In the genomic region with DNA sequence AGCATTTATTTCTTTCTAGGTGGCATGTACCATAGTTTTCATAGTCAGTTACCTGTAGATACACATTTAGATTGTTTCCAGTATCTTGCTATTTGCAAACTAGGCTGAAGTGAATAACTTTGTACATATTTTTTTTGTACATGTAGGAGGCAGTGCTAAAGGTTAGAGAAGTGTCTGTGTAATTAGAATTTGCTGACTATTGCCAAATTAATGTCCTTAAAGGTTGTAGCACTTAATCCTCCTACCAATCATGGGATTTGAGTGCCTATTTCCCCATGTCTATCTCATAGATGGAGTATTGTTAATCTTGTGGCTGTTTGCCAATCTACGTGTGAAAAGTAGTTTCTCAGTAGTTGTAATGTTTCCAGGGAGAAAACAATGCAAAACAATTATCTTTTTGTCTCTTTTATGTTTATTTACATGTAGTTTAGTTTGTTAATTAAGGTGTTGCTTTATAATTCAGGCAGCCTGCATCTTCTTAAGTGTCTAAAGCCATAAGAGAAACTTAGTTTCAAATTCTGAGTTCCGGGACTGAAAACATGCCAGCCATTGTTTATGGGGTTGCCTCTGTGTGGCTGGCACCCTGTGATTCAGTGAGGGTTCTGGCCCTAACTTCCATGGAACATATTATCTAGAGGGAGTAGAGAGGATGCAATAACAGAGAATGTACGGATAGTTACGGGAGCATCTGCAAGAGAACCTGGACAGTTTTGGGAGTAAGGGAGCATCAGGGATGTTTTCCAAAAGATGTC, we compare ENCODE assay signal across 12 cellular contexts.
DNase-seq lines count a peak whose midpoint lies in the region; ATAC-seq and TF ChIP-seq lines count a peak whose summit lies in the region.
"Had no signal": no experiment of that assay in that cellular context is flagged by ENCODE, and none has a peak within 500 bp of the region (broad histone marks: within the 10 kb centered on the region; RNA-seq: fewer than 3 reads in every experiment).

No MANE protein-coding gene starts in this region.

- no peak overlapping the region for H2AFZ ChIP-seq in IMR-90 (replicated peaks; ENCODE audit: low read length, poor library complexity)

- ATAC-seq in IMR-90 (ENCODE audit: low read depth): no peak
- no peak for ATAC-seq in left lung
- no peak for ATAC-seq in GM19455 (IDR thresholded peaks at IDR 0.05; ENCODE audit: unreplicated experiment)
- no peak for ATAC-seq in HG03135 (IDR thresholded peaks at IDR 0.05; ENCODE audit: unreplicated experiment)

- H2AK9ac ChIP-seq in IMR-90 (replicated peaks; ENCODE audit: low read depth, low read length, poor library complexity): no peak overlapping the region

- no peak overlapping the region for H3K4me3 Mint-ChIP-seq in chondrocyte (ENCODE audit: unreplicated experiment)
- H3K4me3 Mint-ChIP-seq: activated naive CD4-positive, alpha-beta T cell treated with anti-CD3 and anti-CD28 coated beads, Interleukin-2, amount 10 ng/mL, durations not matched to agents 7 days and 5 days had no signal

- peaks cover 78% of the 10 kb centered on the region for H3K4me1 Mint-ChIP-seq in chondrocyte (ENCODE audit: low read depth)

- no peak for DNase-seq in IMR-90
- DNase-seq in chondrocyte (ENCODE audit: low spot score): no peak
- no peak for DNase-seq in left lung
- DNase-seq in NCI-H1417 treated with DMSO at 0.1 percent for 48 hours (lab: John Stamatoyannopoulos, UW): no peak
- no peak for DNase-seq in posterior vena cava (ENCODE audit: low spot score)
- DNase-seq: activated CD4-positive, alpha-beta T cell treated with anti-CD3 and anti-CD28 coated beads, Interleukin-2, amount 50 U/mL, for 4 hours; activated naive CD4-positive, alpha-beta T cell treated with anti-CD3 and anti-CD28 coated beads, Interleukin-2, amount 10 ng/mL, durations not matched to agents 7 days and 5 days; MM.1S; NCI-H510A treated with DMSO at 0.1 percent for 48 hours had no signal

- H3K9ac ChIP-seq in IMR-90 (ENCODE audit: low read depth, low read length): no peak overlapping the region
- no peak overlapping the region for H3K9ac ChIP-seq in subcutaneous abdominal adipose tissue (ENCODE audit: low read length in 5 of 5)

- intact Hi-C loops in IMR-90 (cut with micrococcal nuclease) (loop anchor here (2.0 kb wide), 1 partner anchor 71 kb away; no protein-coding TSS in a partner anchor), left lung (cut with DNase I) (no loop called here), posterior vena cava (cut with DNase I) (no loop called here)

- H4K8ac ChIP-seq in IMR-90 (ENCODE audit: low read depth in 2 of 2, low read length in 2 of 2): peak overlapping the region in 1 of 2 experiments; percentile 39; a peak in 1 of 4 replicates

- H3K79me1 ChIP-seq in IMR-90 (ENCODE audit: low read depth in 1 of 2, low read length in 2 of 2): peaks cover 23 to 49% of the 10 kb centered on the region in 2 experiments

- H3K4me2 ChIP-seq in IMR-90 (ENCODE audit: low read depth, low read length): no peak overlapping the region

- no peaks in the 10 kb centered on the region for H3K27me3 Mint-ChIP-seq in chondrocyte (ENCODE audit: low read depth)
- H3K27me3 Mint-ChIP-seq: activated naive CD4-positive, alpha-beta T cell treated with anti-CD3 and anti-CD28 coated beads, Interleukin-2, amount 10 ng/mL, durations not matched to agents 7 days and 5 days had no signal

- peak overlapping the region; percentile 30 for H3K4ac ChIP-seq in IMR-90 (ENCODE audit: low read depth, low read length)

- peak overlapping the region; percentile 69; the same call in 1 of the 2 replicates for H2BK20ac ChIP-seq in IMR-90 (ENCODE audit: low read depth, low read length)

- POLR2A ChIA-PET in IMR-90 (lab: Charles Lee; ENCODE audit: unreplicated experiment): no interaction called here

- no peaks in the 10 kb centered on the region for H3K9me3 Mint-ChIP-seq in chondrocyte (ENCODE audit: low read depth)
- H3K9me3 Mint-ChIP-seq: activated naive CD4-positive, alpha-beta T cell treated with anti-CD3 and anti-CD28 coated beads, Interleukin-2, amount 10 ng/mL, durations not matched to agents 7 days and 5 days had no signal

- no peak overlapping the region for H3K27ac ChIP-seq in IMR-90 (ENCODE audit: insufficient read depth, low read length)
- peak overlapping the region; percentile 65 to 70 for H3K27ac ChIP-seq in left lung
- peak overlapping the region; percentile 85 for H3K27ac ChIP-seq in subcutaneous abdominal adipose tissue (ENCODE audit: low read depth, low read length)

- CTCF ChIA-PET in IMR-90 (lab: Yijun Ruan, JAX): interaction anchor here (2.6 kb wide), 1 partner anchor 155 kb away, joined by 10 read pairs; no protein-coding TSS in a partner anchor

- no TSS peak for BruUV-seq in IMR-90 (replicated peaks; lab: Mats Ljungman, UMichigan)

- no peak overlapping the region for H3K4me3 ChIP-seq in IMR-90 (ENCODE audit: insufficient read depth, low read depth, low read length)
- H3K4me3 ChIP-seq in left lung: no peak overlapping the region
- no peak overlapping the region for H3K4me3 ChIP-seq in subcutaneous abdominal adipose tissue (ENCODE audit: low read depth in 1 of 5, low read length in 5 of 5)

- H3K9me3 ChIP-seq in IMR-90 (ENCODE audit: control insufficient read depth, insufficient read depth, low read length) (no peaks in the 10 kb centered on the region), left lung (no peaks in the 10 kb centered on the region), subcutaneous abdominal adipose tissue (ENCODE audit: control insufficient read depth in 5 of 5, low read length in 5 of 5) (no peaks in the 10 kb centered on the region)

- H3K18ac ChIP-seq in IMR-90 (ENCODE audit: low read depth, low read length): no peak overlapping the region

- H4K91ac ChIP-seq in IMR-90 (ENCODE audit: insufficient read depth, low read depth, low read length): no peak overlapping the region

- H3K23ac ChIP-seq in IMR-90 (ENCODE audit: low read depth, low read length): peak overlapping the region; percentile 28; the same call in 1 of the 2 replicates

- H3K4me1 ChIP-seq in IMR-90 (ENCODE audit: control insufficient read depth, insufficient read depth, low read length) (peaks cover 13% of the 10 kb centered on the region), left lung (peaks cover 48 to 73% of the 10 kb centered on the region in 2 donors), subcutaneous abdominal adipose tissue (ENCODE audit: control insufficient read depth in 5 of 5, insufficient read depth in 5 of 5, low read length in 5 of 5) (peaks cover 0 to 65% (median 57%) of the 10 kb centered on the region in 5 donors)

- H2AK5ac ChIP-seq in IMR-90 (ENCODE audit: low read depth, low read length): peak overlapping the region; percentile 29; the same call in 1 of the 2 replicates

- TF ChIP-seq POLR2A in IMR-90 (IDR thresholded peaks at IDR 0.05; ENCODE audit: low read depth, low read length): no peak

- H3K14ac ChIP-seq in IMR-90 (replicated peaks; ENCODE audit: low read depth, low read length): 0 out of 2 replicates have a peak overlapping the region, but pooled peaks have one; percentile 34

- no peak overlapping the region for H3K56ac ChIP-seq in IMR-90 (ENCODE audit: extremely low read depth, insufficient read depth, low read length)

- H2BK120ac ChIP-seq in IMR-90 (ENCODE audit: low read depth, low read length): peak overlapping the region; percentile 40; the same call in 1 of the 2 replicates

- peaks cover 5% of the 10 kb centered on the region; the same call in 1 of the 2 replicates for H4K20me1 ChIP-seq in IMR-90 (ENCODE audit: insufficient read depth, low read length)

- H2BK15ac ChIP-seq in IMR-90 (ENCODE audit: low read depth, low read length): no peak overlapping the region; the same call in 2 of the 3 replicates

- 92% methylated on average over 2 of the region's 4 CpGs; no CpG with 5 or more reads in 1 of the 2 experiments for WGBS in IMR-90 (ENCODE audit: extremely low coverage in 2 of 2, insufficient read length in 1 of 2), 2 experiments

- H3K36me3 ChIP-seq in IMR-90 (ENCODE audit: control insufficient read depth, insufficient read depth, low read length): no peaks in the 10 kb centered on the region
- H3K36me3 ChIP-seq in left lung: no peaks in the 10 kb centered on the region
- no peaks in the 10 kb centered on the region for H3K36me3 ChIP-seq in subcutaneous abdominal adipose tissue (ENCODE audit: control insufficient read depth in 5 of 5, insufficient read depth in 5 of 5, low read length in 5 of 5)

- in situ Hi-C loops in IMR-90 (cut with MboI; ENCODE audit: low sequenced_read_pairs): no loop called here

- dilution Hi-C loops in IMR-90 (cut with HindIII; ENCODE audit: low sequenced_read_pairs, unreplicated experiment): no loop called here

- TF ChIP-seq CTCF in IMR-90 (conservative IDR thresholded peaks at IDR 0.05; ENCODE audit: low read depth, low read length) (no peak), chondrocyte (IDR thresholded peaks at IDR 0.05) (no peak), left lung (IDR thresholded peaks at IDR 0.05) (no peak)

- H3K9me1 ChIP-seq in IMR-90 (ENCODE audit: insufficient read depth, low read length): peaks cover 7% of the 10 kb centered on the region; the same call in 1 of the 2 replicates

- H4K5ac ChIP-seq in IMR-90 (ENCODE audit: low read depth, low read length): no peak overlapping the region

- peak overlapping the region; percentile 76 for H3K27ac Mint-ChIP-seq in chondrocyte (ENCODE audit: unreplicated experiment)
- H3K27ac Mint-ChIP-seq: activated naive CD4-positive, alpha-beta T cell treated with anti-CD3 and anti-CD28 coated beads, Interleukin-2, amount 10 ng/mL, durations not matched to agents 7 days and 5 days had no signal

- H3K27me3 ChIP-seq in IMR-90 (ENCODE audit: control insufficient read depth, insufficient read depth, low read length): no peaks in the 10 kb centered on the region
- no peaks in the 10 kb centered on the region for H3K27me3 ChIP-seq in left lung
- H3K27me3 ChIP-seq in subcutaneous abdominal adipose tissue (ENCODE audit: control insufficient read depth in 5 of 5, insufficient read depth in 4 of 5, low read length in 5 of 5): no peaks in the 10 kb centered on the region

- TF ChIP-seq RAD21 in IMR-90 (IDR thresholded peaks at IDR 0.05; ENCODE audit: low read length): no peak

- no peak overlapping the region for H2BK5ac ChIP-seq in IMR-90 (ENCODE audit: low read depth, low read length, poor library complexity, severe bottlenecking)

- no peaks in the 10 kb centered on the region for H3K36me3 Mint-ChIP-seq in chondrocyte (ENCODE audit: low read depth)

TF ChIP-seq in IMR-90, 13 proteins besides CTCF, POLR2A, EP300 and RAD21 (continues in another document):
- TF ChIP-seq MAFK (IDR thresholded peaks at IDR 0.05; ENCODE audit: low read depth, low read length): peak; percentile 89
- TF ChIP-seq, protein P1, sequence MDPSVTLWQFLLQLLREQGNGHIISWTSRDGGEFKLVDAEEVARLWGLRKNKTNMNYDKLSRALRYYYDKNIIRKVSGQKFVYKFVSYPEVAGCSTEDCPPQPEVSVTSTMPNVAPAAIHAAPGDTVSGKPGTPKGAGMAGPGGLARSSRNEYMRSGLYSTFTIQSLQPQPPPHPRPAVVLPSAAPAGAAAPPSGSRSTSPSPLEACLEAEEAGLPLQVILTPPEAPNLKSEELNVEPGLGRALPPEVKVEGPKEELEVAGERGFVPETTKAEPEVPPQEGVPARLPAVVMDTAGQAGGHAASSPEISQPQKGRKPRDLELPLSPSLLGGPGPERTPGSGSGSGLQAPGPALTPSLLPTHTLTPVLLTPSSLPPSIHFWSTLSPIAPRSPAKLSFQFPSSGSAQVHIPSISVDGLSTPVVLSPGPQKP (IDR thresholded peaks at IDR 0.05; ENCODE audit: borderline replicate concordance, low read depth, low read length): no peak
